Comparison of ENCODE assay signal across 11 cellular contexts in genomic region chr17:19363460-19364035, GRCh38. TPM values are rescaled to one million over a fixed set of nuclear protein-coding genes. Genes with fewer than 3 reads are reported as not detected.
A peak's percentile ranks its signal among the peaks of the same experiment; 100 is the strongest.
DNase-seq lines count a peak whose midpoint lies in the region; ATAC-seq and TF ChIP-seq lines count a peak whose summit lies in the region.
"Had no signal": no experiment of that assay in that cellular context is flagged by ENCODE, and none has a peak within 500 bp of the region (broad histone marks: within the 10 kb centered on the region; RNA-seq: fewer than 3 reads in every experiment).

No MANE protein-coding gene starts in this region.

- no peaks in the 10 kb centered on the region for H4K20me1 ChIP-seq in OCI-LY7 (ENCODE audit: insufficient read depth, low read length)

- ATAC-seq in HG03460 (IDR thresholded peaks at IDR 0.05; ENCODE audit: unreplicated experiment), result no peak

- H3K9me3 Mint-ChIP-seq in MCF 10A (ENCODE audit: unreplicated experiment), result no peaks in the 10 kb centered on the region
- H3K9me3 Mint-ChIP-seq: activated naive CD8-positive, alpha-beta T cell treated with anti-CD3 and anti-CD28 coated beads, Interleukin-2, amount 50 U/mL, for 24 hours had no signal

- POLR2A ChIA-PET in MCF 10A (lab: Yijun Ruan, JAX) (interaction anchor here (0.8 to 5.9 kb wide), 7 partner anchors 10 to 364 kb away, joined by 4 to 61 read pairs (median 5); partner anchors contain the start of gene MAPK7), OCI-LY7 (lab: Charles Lee) (interaction anchor here (1.3 to 1.6 kb wide), 2 partner anchors 12 to 15 kb away, joined by 3 to 5 read pairs; partner anchors contain the start of gene MAPK7)

- H3K9me3 ChIP-seq in breast epithelium (no peaks in the 10 kb centered on the region), OCI-LY7 (ENCODE audit: low read length) (no peaks in the 10 kb centered on the region), iPS-15b (ENCODE audit: control insufficient read depth, insufficient read depth, low read length) (no peaks in the 10 kb centered on the region), tibial artery (no peaks in the 10 kb centered on the region)

- H2AFZ ChIP-seq in OCI-LY7 (ENCODE audit: low read length), result peak overlapping the region; percentile 69; the same call in 1 of the 2 replicates

- no peak overlapping the region for H3K27ac Mint-ChIP-seq in MCF 10A (ENCODE audit: low read depth, unreplicated experiment)

- CTCF ChIA-PET in MCF 10A (lab: Yijun Ruan, JAX) (interaction anchor here (0.7 to 9.7 kb wide), 27 partner anchors 9 to 403 kb away, joined by 3 to 147 read pairs (median 5); partner anchors contain the start of genes ALDH3A2 and MAPK7), OCI-LY7 (lab: Charles Lee; ENCODE audit: unreplicated experiment) (interaction anchor here (1.2 to 2.6 kb wide), 2 partner anchors 15 to 25 kb away, joined by 3 to 9 read pairs; partner anchors contain the start of gene MAPK7)

- peak overlapping the region in 1 of 2 donors; percentile 92 for H3K27ac ChIP-seq in breast epithelium
- H3K27ac ChIP-seq in OCI-LY7 (ENCODE audit: low read depth, low read length, poor library complexity, severe bottlenecking), result no peak overlapping the region
- peak overlapping the region; percentile 85 to 95 for H3K27ac ChIP-seq in tibial artery
- H3K27ac ChIP-seq: foreskin keratinocyte, KMS-11 had no signal

- H3K27me3 ChIP-seq in breast epithelium (no peaks in the 10 kb centered on the region), iPS-15b (ENCODE audit: control insufficient read depth, insufficient read depth, low read length) (peaks cover 4% of the 10 kb centered on the region), tibial artery (no peaks in the 10 kb centered on the region)
- H3K27me3 ChIP-seq: foreskin keratinocyte had no signal

- H3K4me1 Mint-ChIP-seq in MCF 10A (ENCODE audit: insufficient read depth, unreplicated experiment), result peaks cover 14% of the 10 kb centered on the region

- peaks cover 0 to 10% of the 10 kb centered on the region in 2 donors for H3K4me1 ChIP-seq in breast epithelium
- peaks cover 16% of the 10 kb centered on the region for H3K4me1 ChIP-seq in OCI-LY7 (ENCODE audit: insufficient read depth, low read length, poor library complexity, severe bottlenecking)
- H3K4me1 ChIP-seq in iPS-15b (ENCODE audit: control insufficient read depth, insufficient read depth, low read length), result peaks cover 3% of the 10 kb centered on the region
- H3K4me1 ChIP-seq in tibial artery, result peaks cover 0 to 28% (median 18%) of the 10 kb centered on the region in 4 donors

- BruUV-seq in MCF 10A (replicated peaks; lab: Mats Ljungman, UMichigan), result no TSS peak
- BruUV-seq in OCI-LY7 (replicated peaks; lab: Mats Ljungman, UMichigan), result no TSS peak

- H3K4me2 ChIP-seq in OCI-LY7 (ENCODE audit: low read length), result peak overlapping the region; percentile 83

- TF ChIP-seq CTCF in MCF 10A (IDR thresholded peaks at IDR 0.05; ENCODE audit: unreplicated experiment), result no peak
- TF ChIP-seq CTCF in breast epithelium (IDR thresholded peaks at IDR 0.05), result no peak
- no peak for TF ChIP-seq CTCF in OCI-LY7 (conservative IDR thresholded peaks at IDR 0.05; ENCODE audit: low read length)
- no peak for TF ChIP-seq CTCF in tibial artery (IDR thresholded peaks at IDR 0.05)

- peaks cover 8% of the 10 kb centered on the region for H3K36me3 Mint-ChIP-seq in MCF 10A (ENCODE audit: insufficient read depth, unreplicated experiment)

- TF ChIP-seq POLR2A in breast epithelium (IDR thresholded peaks at IDR 0.05), result no peak

- no peaks in the 10 kb centered on the region for H3K27me3 Mint-ChIP-seq in MCF 10A (ENCODE audit: insufficient read depth, unreplicated experiment)

- no peaks in the 10 kb centered on the region for H3K9me2 ChIP-seq in OCI-LY7 (ENCODE audit: insufficient read depth, low read length)

- peaks cover 3% of the 10 kb centered on the region; the same call in 1 of the 2 replicates for H3K79me2 ChIP-seq in OCI-LY7 (ENCODE audit: insufficient read depth, low read depth, low read length)

- DNase-seq in MCF 10A (ENCODE audit: unreplicated experiment) (no peak), breast epithelium (ENCODE audit: low spot score in 2 of 2) (no peak), OCI-LY7 (ENCODE audit: low spot score) (no peak), tibial artery (peak; percentile 18 to 64), T-helper 9 cell (no peak), glomerular visceral epithelial cell (ENCODE audit: extremely low spot score) (no peak)
- DNase-seq: foreskin keratinocyte had no signal

- H3K4me3 ChIP-seq in breast epithelium, result no peak overlapping the region
- H3K4me3 ChIP-seq in OCI-LY7 (ENCODE audit: low read depth, low read length, poor library complexity, severe bottlenecking), result no peak overlapping the region
- no peak overlapping the region for H3K4me3 ChIP-seq in iPS-15b (ENCODE audit: low read depth, low read length)
- H3K4me3 ChIP-seq in tibial artery, result no peak overlapping the region

- no peaks in the 10 kb centered on the region for H3K36me3 ChIP-seq in breast epithelium
- no peaks in the 10 kb centered on the region for H3K36me3 ChIP-seq in OCI-LY7 (ENCODE audit: insufficient read depth, low read length)
- H3K36me3 ChIP-seq in iPS-15b (ENCODE audit: control insufficient read depth, insufficient read depth, low read length), result peaks cover 6% of the 10 kb centered on the region
- H3K36me3 ChIP-seq in tibial artery, result peaks cover 0 to 9% (median 0%) of the 10 kb centered on the region in 3 donors

- H3K9ac ChIP-seq in iPS-15b (ENCODE audit: low read depth, low read length), result peak overlapping the region; percentile 26
- H3K9ac ChIP-seq: KMS-11 had no signal

- peak overlapping the region; percentile 78 for H3K4me3 Mint-ChIP-seq in MCF 10A (ENCODE audit: unreplicated experiment)

- intact Hi-C loops in MCF 10A (cut with micrococcal nuclease), result loop anchor here (1.0 to 5.0 kb wide), 4 partner anchors 145 to 403 kb away; partner anchors contain the start of gene ALDH3A2
- intact Hi-C loops in breast epithelium (cut with DNase I; ENCODE audit: low total_unique reads), result loop anchor here (5.0 to 10.0 kb wide), 2 partner anchors 84 to 291 kb away; no protein-coding TSS in a partner anchor
- intact Hi-C loops in OCI-LY7 (cut with micrococcal nuclease; ENCODE audit: unreplicated experiment), result loop anchor here (1.0 to 5.0 kb wide), 5 partner anchors 69 to 399 kb away; no protein-coding TSS in a partner anchor
- intact Hi-C loops in tibial artery (cut with DNase I; ENCODE audit: low total_unique reads), result loop anchor here (2.0 to 10.0 kb wide), 3 partner anchors 51 to 399 kb away; partner anchors contain the start of gene RNF112

RNA-seq across cellular contexts. Expression of gene B9D1, which starts 1.0 kb away (rescaled TPM):
- total RNA-seq in MCF 10A (2022) (30.4 and 33.0 TPM in 2 replicates), breast epithelium (10 to 100 TPM; 14.4 to 29.2 (median 28.4) TPM), OCI-LY7 (2022) (21.1 and 24.1 TPM in 2 replicates)
- 35.8 and 38.1 TPM in 2 replicates for total RNA-seq in OCI-LY7 (2014; rRNA removed; shearing (Covaris generic))

RNA-seq across cellular contexts. Expression of gene MAPK7, which starts 14.8 kb away (rescaled TPM):
- total RNA-seq in MCF 10A (2022), result 14.5 and 18.2 TPM in 2 replicates
- total RNA-seq in breast epithelium, result 10 to 100 TPM; 21.4 to 39.0 (median 22.7) TPM
- 8.1 and 8.2 TPM in 2 replicates for total RNA-seq in OCI-LY7 (2014; rRNA removed; shearing (Covaris generic))
- 16.5 and 19.3 TPM in 2 replicates for total RNA-seq in OCI-LY7 (2022)

RNA-seq across cellular contexts. Expression of gene MFAP4, which starts 23.4 kb away (rescaled TPM):
- not detected in 2 replicates for total RNA-seq in MCF 10A (2022)
- 100 to 1,000 TPM in 2 of 3 donors, 10 to 100 TPM in 1; 45.5 to 186 (median 116) TPM for total RNA-seq in breast epithelium
- total RNA-seq in OCI-LY7 (2014; rRNA removed; shearing (Covaris generic)), result not detected in 2 replicates
- 0.31 and 0.65 TPM in 2 replicates for total RNA-seq in OCI-LY7 (2022)
- total RNA-seq: foreskin keratinocyte had no signal

RNA-seq across cellular contexts. Expression of gene RNF112, which starts 47.5 kb away (rescaled TPM):
- total RNA-seq in MCF 10A (2022) (0.25 TPM in 1 of 2 replicates, not detected in the other), breast epithelium (1 to 10 TPM in 2 of 3 donors, under 1 TPM in 1; 0.96 to 2.9 (median 2.3) TPM), OCI-LY7 (2022) (0.17 TPM in 1 of 2 replicates, not detected in the other)
- 0.47 and 0.80 TPM in 2 replicates for total RNA-seq in OCI-LY7 (2014; rRNA removed; shearing (Covaris generic))

Comparison
In these comparisons a context has a peak if more than half of its experiments do, and no peak if none do; other contexts are left out.
1. RNA of gene MFAP4, which starts 23.4 kb away (total RNA-seq): 45.5 to 186 TPM in breast epithelium; 0.31 to 0.65 TPM in OCI-LY7 and not detected in MCF 10A; every median in the first group is over 10 times any median in the second.
2. DNase-seq: peak in tibial artery (2 of 2); none in MCF 10A (single experiment), breast epithelium (0 of 2), OCI-LY7 (single experiment), T-helper 9 cell (single experiment) and glomerular visceral epithelial cell (single experiment).